11 cellular contexts compared by ENCODE assay signal in the genomic region with DNA sequence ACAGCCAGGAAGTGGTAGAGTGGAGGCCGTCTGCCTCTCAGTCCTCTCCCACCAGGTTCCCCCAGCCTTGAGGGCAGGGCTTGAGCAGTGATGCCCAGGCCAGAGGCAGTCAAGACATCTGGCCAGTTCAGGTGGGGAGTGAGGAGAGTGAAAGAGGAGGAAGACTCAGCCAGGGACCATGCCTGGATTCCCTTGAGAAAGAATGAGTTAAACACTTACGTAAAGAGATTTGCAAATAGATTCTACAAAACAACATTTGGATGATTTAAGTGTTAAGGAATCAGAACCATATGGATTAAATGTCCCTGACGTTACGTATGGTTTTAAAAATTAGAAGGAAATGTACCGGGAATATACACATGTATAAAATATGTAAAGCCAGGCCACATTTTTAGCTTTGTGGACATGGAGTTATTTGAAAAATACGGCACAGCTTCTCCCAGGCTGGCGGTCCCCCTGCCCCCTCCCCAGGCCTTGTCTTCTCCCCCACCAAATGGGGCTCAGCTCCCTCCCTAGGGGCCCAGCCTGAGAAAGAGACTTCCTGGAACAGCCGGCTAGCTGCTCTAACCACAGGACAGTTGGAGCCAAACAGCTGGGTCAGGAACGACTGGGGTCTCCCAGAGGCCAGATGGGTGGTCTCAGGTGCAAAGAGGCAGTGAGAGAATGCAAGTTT.
DNase-seq lines count a peak whose midpoint lies in the region; ATAC-seq, FAIRE-seq and TF ChIP-seq lines count a peak whose summit lies in the region.
"Had no signal": no experiment of that assay in that cellular context is flagged by ENCODE, and none has a peak within 500 bp of the region (broad histone marks: within the 10 kb centered on the region; RNA-seq: fewer than 3 reads in every experiment).

No MANE protein-coding gene starts in this region.

- peak overlapping the region; percentile 68 to 86 (median 78) for H3K4me3 Mint-ChIP-seq in CD4-positive, alpha-beta memory T cell
- peak overlapping the region; percentile 30 for H3K4me3 Mint-ChIP-seq in activated naive CD8-positive, alpha-beta T cell treated with anti-CD3 and anti-CD28 coated beads for 36 hours

- H3K36me3 ChIP-seq in CD4-positive, alpha-beta memory T cell (ENCODE audit: insufficient read depth, low read length) = no peaks in the 10 kb centered on the region
- no peaks in the 10 kb centered on the region for H3K36me3 ChIP-seq in kidney (ENCODE audit: control insufficient read depth in 1 of 2, insufficient read depth in 2 of 2, low read length in 2 of 2)
- H3K36me3 ChIP-seq: left lung had no signal

- FAIRE-seq in kidney (lab: Jason Lieb, UNC) = no peak

- CTCF ChIA-PET in CD4-positive, alpha-beta memory T cell (lab: Charles Lee; ENCODE audit: partially characterized antibody) = interaction anchor here (1.2 to 2.5 kb wide), 8 partner anchors 9 to 219 kb away, joined by 4 to 12 read pairs (median 6); no protein-coding TSS in a partner anchor

- no peaks in the 10 kb centered on the region for H3K36me3 Mint-ChIP-seq in CD4-positive, alpha-beta memory T cell
- H3K36me3 Mint-ChIP-seq in activated naive CD8-positive, alpha-beta T cell treated with anti-CD3 and anti-CD28 coated beads for 36 hours = no peaks in the 10 kb centered on the region

- peak overlapping the region; percentile 57 for H3K27ac ChIP-seq in CD4-positive, alpha-beta memory T cell (ENCODE audit: low read depth, low read length)
- no peak overlapping the region for H3K27ac ChIP-seq in kidney (ENCODE audit: low read depth in 2 of 2, low read length in 2 of 2)
- H3K27ac ChIP-seq: HL-60, left lung had no signal

- peaks cover 80% of the 10 kb centered on the region for H3K4me1 ChIP-seq in CD4-positive, alpha-beta memory T cell (ENCODE audit: insufficient read depth, low read length)
- H3K4me1 ChIP-seq in kidney (ENCODE audit: control insufficient read depth in 1 of 2, insufficient read depth in 1 of 2, low read depth in 1 of 2, low read length in 2 of 2) = peaks cover 0 to 3% of the 10 kb centered on the region in 2 donors

- H3K9me3 ChIP-seq in CD4-positive, alpha-beta memory T cell (ENCODE audit: control insufficient read depth in 1 of 2, low read length in 2 of 2) = no peaks in the 10 kb centered on the region
- no peaks in the 10 kb centered on the region for H3K9me3 ChIP-seq in kidney (ENCODE audit: control insufficient read depth in 1 of 2, low read length in 2 of 2)
- H3K9me3 ChIP-seq: left lung had no signal

- DNase-seq in CD4-positive, alpha-beta memory T cell = no peak
- DNase-seq in activated naive CD8-positive, alpha-beta T cell treated with anti-CD3 and anti-CD28 coated beads for 36 hours = no peak
- peak; percentile 38 for DNase-seq in kidney
- DNase-seq in retina = no peak
- no peak for DNase-seq in NCI-H1417 treated with DMSO at 0.1 percent for 48 hours (lab: John Stamatoyannopoulos, UW)
- DNase-seq: stimulated activated CD4-positive, alpha-beta T cell treated with anti-CD3 and anti-CD28 coated beads, Interleukin-12 subunit alpha, Interleukin-12 subunit beta, amount 100 ng/mL, for 4 hours had no signal

- H3K9me3 Mint-ChIP-seq in CD4-positive, alpha-beta memory T cell = no peaks in the 10 kb centered on the region
- H3K9me3 Mint-ChIP-seq in activated naive CD8-positive, alpha-beta T cell treated with anti-CD3 and anti-CD28 coated beads for 36 hours = no peaks in the 10 kb centered on the region

- peak; percentile 5 for ATAC-seq in HG03354 (IDR thresholded peaks at IDR 0.05; ENCODE audit: poor library complexity, severe bottlenecking, unreplicated experiment)
- no peak for ATAC-seq in GM18907 (IDR thresholded peaks at IDR 0.05; ENCODE audit: unreplicated experiment)
- no peak for ATAC-seq in HG02798 (IDR thresholded peaks at IDR 0.05; ENCODE audit: poor library complexity, unreplicated experiment)

- peaks cover 70 to 94% (median 81%) of the 10 kb centered on the region in 4 donors for H3K4me1 Mint-ChIP-seq in CD4-positive, alpha-beta memory T cell
- peaks cover 62% of the 10 kb centered on the region for H3K4me1 Mint-ChIP-seq in activated naive CD8-positive, alpha-beta T cell treated with anti-CD3 and anti-CD28 coated beads for 36 hours

- H3K27me3 Mint-ChIP-seq in CD4-positive, alpha-beta memory T cell = no peaks in the 10 kb centered on the region
- no peaks in the 10 kb centered on the region for H3K27me3 Mint-ChIP-seq in activated naive CD8-positive, alpha-beta T cell treated with anti-CD3 and anti-CD28 coated beads for 36 hours

- H3K4me3 ChIP-seq in CD4-positive, alpha-beta memory T cell (ENCODE audit: low read length in 2 of 2) = peak overlapping the region in 1 of 2 donors; percentile 17
- no peak overlapping the region for H3K4me3 ChIP-seq in kidney (ENCODE audit: low read length in 2 of 2)
- H3K4me3 ChIP-seq: left lung had no signal

- no peaks in the 10 kb centered on the region for H3K27me3 ChIP-seq in CD4-positive, alpha-beta memory T cell (ENCODE audit: insufficient read depth, low read length)
- H3K27me3 ChIP-seq: left lung had no signal

- intact Hi-C loops in CD4-positive, alpha-beta memory T cell (cut with micrococcal nuclease) = loop anchor here (5.0 kb wide), 1 partner anchor 140 kb away; no protein-coding TSS in a partner anchor
- intact Hi-C loops in kidney (cut with DNase I) = no loop called here

- TF ChIP-seq CTCF in kidney (IDR thresholded peaks at IDR 0.05; ENCODE audit: borderline replicate concordance, extremely low read depth, insufficient read depth) = no peak

- POLR2A ChIA-PET in CD4-positive, alpha-beta memory T cell (lab: Charles Lee; ENCODE audit: partially characterized antibody) = interaction anchor here (1.0 to 4.2 kb wide), 10 partner anchors 10 to 132 kb away, joined by 3 to 60 read pairs (median 6); no protein-coding TSS in a partner anchor

- H3K9ac ChIP-seq in kidney (ENCODE audit: low read length in 2 of 2) = no peak overlapping the region

- H3K27ac Mint-ChIP-seq in CD4-positive, alpha-beta memory T cell = peak overlapping the region; percentile 79 to 97 (median 90)
- H3K27ac Mint-ChIP-seq in activated naive CD8-positive, alpha-beta T cell treated with anti-CD3 and anti-CD28 coated beads for 36 hours = peak overlapping the region; percentile 72
